9 cellular contexts compared by ENCODE assay signal in the genomic region with DNA sequence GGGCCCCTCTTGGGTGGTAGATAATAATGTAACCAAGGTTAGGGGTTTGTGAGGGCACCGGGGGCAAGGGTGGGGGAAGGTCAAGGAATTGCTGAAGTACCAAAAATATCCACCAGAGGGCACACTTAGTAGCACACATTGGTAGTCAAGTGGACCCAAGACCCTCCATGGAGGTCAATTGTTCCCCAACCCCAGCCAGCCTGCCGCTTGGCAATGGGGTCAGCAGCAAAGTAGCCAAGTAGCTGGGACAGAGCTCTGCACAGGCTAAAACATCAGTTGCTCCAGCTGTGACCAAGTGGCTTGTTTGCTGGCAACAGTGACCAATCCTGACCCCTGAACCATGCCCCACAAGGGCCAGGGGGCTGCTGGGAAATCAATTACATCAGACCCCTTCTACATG.
A peak's percentile ranks its signal among the peaks of the same experiment; 100 is the strongest.
DNase-seq lines count a peak whose midpoint lies in the region; ATAC-seq and TF ChIP-seq lines count a peak whose summit lies in the region.
"Had no signal": no experiment of that assay in that cellular context is flagged by ENCODE, and none has a peak within 500 bp of the region (broad histone marks: within the 10 kb centered on the region; RNA-seq: fewer than 3 reads in every experiment).

No MANE protein-coding gene starts in this region.

- ATAC-seq in lung (ENCODE audit: insufficient read depth, low FRiP score) (no peak), HG03442 (IDR thresholded peaks at IDR 0.05; ENCODE audit: unreplicated experiment) (no peak)

- peak; percentile 82 for TF ChIP-seq CTCF in WERI-Rb-1 (IDR thresholded peaks at IDR 0.05; ENCODE audit: low read depth, low read length)
- peak; percentile 74 for TF ChIP-seq CTCF in coronary artery (IDR thresholded peaks at IDR 0.05)
- peak; percentile 41 for TF ChIP-seq CTCF in lung (IDR thresholded peaks at IDR 0.05; ENCODE audit: control extremely low read depth, extremely low read depth)
- peak; percentile 81 to 88 (median 86) for TF ChIP-seq CTCF in transverse colon (IDR thresholded peaks at IDR 0.05)

- H3K9me3 ChIP-seq in WERI-Rb-1 (ENCODE audit: severe bottlenecking): no peaks in the 10 kb centered on the region
- no peaks in the 10 kb centered on the region for H3K9me3 ChIP-seq in lung (ENCODE audit: control insufficient read depth in 2 of 2, insufficient read depth in 1 of 2, low read length in 1 of 2)
- H3K9me3 ChIP-seq in transverse colon: no peaks in the 10 kb centered on the region

- intact Hi-C loops in transverse colon (cut with DNase I; ENCODE audit: low total_unique reads): loop anchor here (5.0 kb wide), 2 partner anchors 164 to 184 kb away; no protein-coding TSS in a partner anchor

- DNase-seq in NCI-H524 (lab: John Stamatoyannopoulos, UW): peak; percentile 13 to 49
- no peak for DNase-seq in NCI-H524 treated with DMSO at 0.1 percent for 48 hours (lab: John Stamatoyannopoulos, UW)
- DNase-seq in HT-29 (ENCODE audit: low spot score): peak; percentile 66
- peak; percentile 61 for DNase-seq in WERI-Rb-1
- DNase-seq in coronary artery (ENCODE audit: low spot score): peak; percentile 55
- no peak for DNase-seq in lung (ENCODE audit: low spot score)
- DNase-seq in transverse colon: no peak

- H3K36me3 ChIP-seq in WERI-Rb-1 (peaks cover under 1% of the 10 kb centered on the region; the same call in 1 of the 2 replicates), lung (ENCODE audit: control insufficient read depth in 2 of 2, insufficient read depth in 2 of 2, low read length in 2 of 2) (no peaks in the 10 kb centered on the region), transverse colon (peaks cover 0 to 6% (median 0%) of the 10 kb centered on the region in 4 donors)

- in situ Hi-C loops in transverse colon (cut with MboI; ENCODE audit: low pct_ligation_motif_present in 1 of 4, low pct_unique_long_range_greater_than_20kb in 1 of 4, low sequenced_read_pairs in 3 of 4): loop anchor here in 1 of 4 donors (25.0 kb wide), 1 partner anchor 194 kb away; no protein-coding TSS in a partner anchor

- H3K4me1 ChIP-seq in lung (ENCODE audit: control insufficient read depth in 2 of 2, insufficient read depth in 2 of 2, low read length in 2 of 2): no peaks in the 10 kb centered on the region
- no peaks in the 10 kb centered on the region for H3K4me1 ChIP-seq in transverse colon

- no peak for TF ChIP-seq POLR2A in transverse colon (IDR thresholded peaks at IDR 0.05)

- WGBS in lung, 2 donors: 15 to 25% methylated on average over 2 of the region's 2 CpGs
- WGBS in transverse colon (ENCODE audit: low coverage in 1 of 2), 2 donors: 31% methylated on average over 2 of the region's 2 CpGs; no CpG with 5 or more reads in 1 of the 2 donors

- H3K4me3 ChIP-seq in WERI-Rb-1 (ENCODE audit: low read depth, low read length) (no peak overlapping the region), coronary artery (no peak overlapping the region), lung (no peak overlapping the region), transverse colon (no peak overlapping the region)

- H3K27ac ChIP-seq in WERI-Rb-1: no peak overlapping the region
- no peak overlapping the region for H3K27ac ChIP-seq in coronary artery
- no peak overlapping the region for H3K27ac ChIP-seq in lung (ENCODE audit: low read depth in 1 of 2, low read length in 1 of 2)
- H3K27ac ChIP-seq in transverse colon: no peak overlapping the region
- H3K27ac ChIP-seq: epithelial cell of prostate had no signal

- H3K27me3 ChIP-seq in WERI-Rb-1 (ENCODE audit: insufficient read depth, low read depth, severe bottlenecking) (no peaks in the 10 kb centered on the region), lung (ENCODE audit: control insufficient read depth, insufficient read depth) (no peaks in the 10 kb centered on the region), transverse colon (no peaks in the 10 kb centered on the region)

- no peak for TF ChIP-seq EP300 in transverse colon (IDR thresholded peaks at IDR 0.05; ENCODE audit: low read depth)

Comparison
In these comparisons a context has a peak if more than half of its experiments do, and no peak if none do; other contexts are left out.
1. DNase-seq: peak in NCI-H524 (2 of 2), HT-29 (single experiment), WERI-Rb-1 (single experiment) and coronary artery (single experiment); none in NCI-H524 treated with DMSO at 0.1 percent for 48 hours (single experiment), lung (single experiment) and transverse colon (single experiment).
2. Peak in every context shown above with its lines, with median percentiles within 50 percentile points of each other: CTCF ChIP-seq.